ENCODE assay signal across 8 cellular contexts in the genomic region with DNA sequence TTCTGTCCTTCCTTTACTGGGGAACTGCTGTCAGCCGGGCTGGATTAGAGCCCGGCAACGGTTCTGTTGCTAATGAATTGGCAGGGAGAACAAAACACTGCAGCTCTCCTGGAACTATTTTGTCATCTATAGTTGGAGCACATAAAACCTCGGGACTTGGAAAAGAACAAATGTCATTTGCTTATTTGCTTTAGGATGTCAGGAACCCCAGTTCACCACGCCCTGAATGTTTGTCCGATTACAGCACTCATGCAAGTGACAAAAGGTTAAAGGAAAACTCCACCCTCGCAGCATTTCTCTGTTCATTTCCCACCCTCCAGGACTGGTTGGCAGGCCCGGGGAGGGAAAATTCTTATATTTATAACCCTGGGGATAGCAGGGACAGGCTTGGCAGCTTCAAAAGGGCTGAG.
DNase-seq lines count a peak whose midpoint lies in the region; ATAC-seq and TF ChIP-seq lines count a peak whose summit lies in the region.

No MANE protein-coding gene starts in this region.

- H3K36me3 Mint-ChIP-seq in T-helper 1 cell treated with Interleukin-12 subunit alpha and Interleukin-12 subunit beta and Interleukin-4 antibody, amounts not matched to agents 30 μg/mL and 1 μg/mL, for 36 hours (ENCODE audit: low read depth) = peaks cover 2% of the 10 kb centered on the region
- no peaks in the 10 kb centered on the region for H3K36me3 Mint-ChIP-seq in neural progenitor cell

- H3K27ac Mint-ChIP-seq in T-helper 1 cell treated with Interleukin-12 subunit alpha and Interleukin-12 subunit beta and Interleukin-4 antibody, amounts not matched to agents 30 μg/mL and 1 μg/mL, for 36 hours = peak overlapping the region; percentile 76
- peak overlapping the region; percentile 46 for H3K27ac Mint-ChIP-seq in neural progenitor cell

- peak overlapping the region; percentile 53 for H3K4me3 Mint-ChIP-seq in T-helper 1 cell treated with Interleukin-12 subunit alpha and Interleukin-12 subunit beta and Interleukin-4 antibody, amounts not matched to agents 30 μg/mL and 1 μg/mL, for 36 hours
- H3K4me3 Mint-ChIP-seq in neural progenitor cell = peak overlapping the region; percentile 24

- H3K27me3 ChIP-seq in SU-DHL-6 (ENCODE audit: low read length) = no peaks in the 10 kb centered on the region
- no peaks in the 10 kb centered on the region for H3K27me3 ChIP-seq in fibroblast of lung (ENCODE audit: control insufficient read depth, insufficient read depth, low read length)
- H3K27me3 ChIP-seq in neural progenitor cell = no peaks in the 10 kb centered on the region

- H3K4me1 Mint-ChIP-seq in T-helper 1 cell treated with Interleukin-12 subunit alpha and Interleukin-12 subunit beta and Interleukin-4 antibody, amounts not matched to agents 30 μg/mL and 1 μg/mL, for 36 hours (ENCODE audit: low read depth) = peaks cover 26% of the 10 kb centered on the region
- H3K4me1 Mint-ChIP-seq in neural progenitor cell = peaks cover 60% of the 10 kb centered on the region

- no peaks in the 10 kb centered on the region for H3K27me3 Mint-ChIP-seq in T-helper 1 cell treated with Interleukin-12 subunit alpha and Interleukin-12 subunit beta and Interleukin-4 antibody, amounts not matched to agents 30 μg/mL and 1 μg/mL, for 36 hours (ENCODE audit: low read depth)
- peaks cover 6% of the 10 kb centered on the region for H3K27me3 Mint-ChIP-seq in neural progenitor cell (ENCODE audit: insufficient read depth, low read depth)

- H2AFZ ChIP-seq in SU-DHL-6 (ENCODE audit: low read depth, low read length, severe bottlenecking) = peak overlapping the region; percentile 2
- H2AFZ ChIP-seq in fibroblast of lung (ENCODE audit: low read length) = no peak overlapping the region
- H2AFZ ChIP-seq in neural progenitor cell (replicated peaks) = peak overlapping the region; percentile 38

- H3K4me1 ChIP-seq in fibroblast of lung (ENCODE audit: control insufficient read depth, extremely low read depth, insufficient read depth, low read length) = peaks cover 26% of the 10 kb centered on the region
- peaks cover 30% of the 10 kb centered on the region for H3K4me1 ChIP-seq in neural progenitor cell

- H4K20me1 ChIP-seq in SU-DHL-6 (ENCODE audit: low read depth, low read length) = no peaks in the 10 kb centered on the region
- no peaks in the 10 kb centered on the region for H4K20me1 ChIP-seq in fibroblast of lung (ENCODE audit: control insufficient read depth, extremely low read depth, insufficient read depth, low read length)
- no peaks in the 10 kb centered on the region for H4K20me1 ChIP-seq in neural progenitor cell (ENCODE audit: low read depth)

- H3K4me3 ChIP-seq in SU-DHL-6 (ENCODE audit: insufficient read depth, low read length, poor library complexity, severe bottlenecking) (no peak overlapping the region), fibroblast of lung (replicated peaks in 1 of 4; ENCODE audit: control extremely low read depth in 1 of 4, insufficient read depth in 1 of 4, low read depth in 3 of 4, low read length in 4 of 4) (peak overlapping the region in 1 of 4 experiments; percentile 20), neural progenitor cell (no peak overlapping the region)

- DNase-seq in T-helper 1 cell = no peak
- DNase-seq in fibroblast of lung (ENCODE audit: low read depth in 2 of 2) = peak; percentile 94 to 97
- peak; percentile 57 for DNase-seq in neural progenitor cell (ENCODE audit: low spot score)

- H3K9ac ChIP-seq in SU-DHL-6 (ENCODE audit: low read length) (no peak overlapping the region), fibroblast of lung (ENCODE audit: insufficient read depth, low read length) (peak overlapping the region; percentile 49), neural progenitor cell (no peak overlapping the region)

- H3K4me2 ChIP-seq in SU-DHL-6 (ENCODE audit: low read depth, low read length, poor library complexity, severe bottlenecking) = no peak overlapping the region
- H3K4me2 ChIP-seq in fibroblast of lung (ENCODE audit: extremely low read depth, insufficient read depth, low read length) = peak overlapping the region; percentile 54
- peak overlapping the region; percentile 23 for H3K4me2 ChIP-seq in neural progenitor cell

- H3F3A ChIP-seq in SU-DHL-6 (ENCODE audit: insufficient read depth) = no peaks in the 10 kb centered on the region; the same call in 1 of the 2 replicates
- peaks cover 10% of the 10 kb centered on the region for H3F3A ChIP-seq in neural progenitor cell (ENCODE audit: low read depth)

- H3K79me2 ChIP-seq in SU-DHL-6 (ENCODE audit: insufficient read depth, low read length) = no peaks in the 10 kb centered on the region
- no peaks in the 10 kb centered on the region for H3K79me2 ChIP-seq in fibroblast of lung (ENCODE audit: control insufficient read depth, insufficient read depth, low read length)
- H3K79me2 ChIP-seq in neural progenitor cell (ENCODE audit: low read depth) = no peaks in the 10 kb centered on the region

- H3K27ac ChIP-seq in SU-DHL-6 (ENCODE audit: low read depth, low read length) (no peak overlapping the region), fibroblast of lung (ENCODE audit: insufficient read depth, low read length) (peak overlapping the region; percentile 70), neural progenitor cell (no peak overlapping the region)

- no peak for TF ChIP-seq CTCF in SU-DHL-6 (IDR thresholded peaks at IDR 0.05; ENCODE audit: insufficient read depth, low read length, poor library complexity, severe bottlenecking)
- no peak for TF ChIP-seq CTCF in fibroblast of lung (conservative IDR thresholded peaks at IDR 0.05 in 1 of 2, IDR thresholded peaks at IDR 0.05 in 1 of 2; ENCODE audit: low read depth in 1 of 2, low read length in 2 of 2)
- TF ChIP-seq CTCF in neural progenitor cell (IDR thresholded peaks at IDR 0.05) = no peak

- H3K36me3 ChIP-seq in SU-DHL-6 (ENCODE audit: low read length) (no peaks in the 10 kb centered on the region), fibroblast of lung (ENCODE audit: control insufficient read depth, insufficient read depth, low read length) (no peaks in the 10 kb centered on the region), neural progenitor cell (no peaks in the 10 kb centered on the region)

- H3K9me3 ChIP-seq in SU-DHL-6 (ENCODE audit: insufficient read depth, low read length) (no peaks in the 10 kb centered on the region), fibroblast of lung (ENCODE audit: control insufficient read depth, insufficient read depth, low read depth, low read length) (no peaks in the 10 kb centered on the region), neural progenitor cell (ENCODE audit: low read depth) (no peaks in the 10 kb centered on the region)

- no peaks in the 10 kb centered on the region for H3K9me2 ChIP-seq in SU-DHL-6 (replicated peaks; ENCODE audit: insufficient read depth, low read length)

- H3K9me3 Mint-ChIP-seq in T-helper 1 cell treated with Interleukin-12 subunit alpha and Interleukin-12 subunit beta and Interleukin-4 antibody, amounts not matched to agents 30 μg/mL and 1 μg/mL, for 36 hours = no peaks in the 10 kb centered on the region
- H3K9me3 Mint-ChIP-seq in neural progenitor cell = no peaks in the 10 kb centered on the region

- ATAC-seq in HG03439 (IDR thresholded peaks at IDR 0.05; ENCODE audit: unreplicated experiment) (no peak), HG02981 (IDR thresholded peaks at IDR 0.05; ENCODE audit: unreplicated experiment) (no peak), GM21737 (IDR thresholded peaks at IDR 0.05; ENCODE audit: unreplicated experiment) (no peak)

Comparison
In these comparisons a context has a peak if more than half of its experiments do, and no peak if none do; other contexts are left out.
1. DNase-seq: peak in fibroblast of lung (2 of 2) and neural progenitor cell (single experiment); none in T-helper 1 cell (0 of 5).